Comparison of ENCODE assay signal across 8 cellular contexts in the genomic region with DNA sequence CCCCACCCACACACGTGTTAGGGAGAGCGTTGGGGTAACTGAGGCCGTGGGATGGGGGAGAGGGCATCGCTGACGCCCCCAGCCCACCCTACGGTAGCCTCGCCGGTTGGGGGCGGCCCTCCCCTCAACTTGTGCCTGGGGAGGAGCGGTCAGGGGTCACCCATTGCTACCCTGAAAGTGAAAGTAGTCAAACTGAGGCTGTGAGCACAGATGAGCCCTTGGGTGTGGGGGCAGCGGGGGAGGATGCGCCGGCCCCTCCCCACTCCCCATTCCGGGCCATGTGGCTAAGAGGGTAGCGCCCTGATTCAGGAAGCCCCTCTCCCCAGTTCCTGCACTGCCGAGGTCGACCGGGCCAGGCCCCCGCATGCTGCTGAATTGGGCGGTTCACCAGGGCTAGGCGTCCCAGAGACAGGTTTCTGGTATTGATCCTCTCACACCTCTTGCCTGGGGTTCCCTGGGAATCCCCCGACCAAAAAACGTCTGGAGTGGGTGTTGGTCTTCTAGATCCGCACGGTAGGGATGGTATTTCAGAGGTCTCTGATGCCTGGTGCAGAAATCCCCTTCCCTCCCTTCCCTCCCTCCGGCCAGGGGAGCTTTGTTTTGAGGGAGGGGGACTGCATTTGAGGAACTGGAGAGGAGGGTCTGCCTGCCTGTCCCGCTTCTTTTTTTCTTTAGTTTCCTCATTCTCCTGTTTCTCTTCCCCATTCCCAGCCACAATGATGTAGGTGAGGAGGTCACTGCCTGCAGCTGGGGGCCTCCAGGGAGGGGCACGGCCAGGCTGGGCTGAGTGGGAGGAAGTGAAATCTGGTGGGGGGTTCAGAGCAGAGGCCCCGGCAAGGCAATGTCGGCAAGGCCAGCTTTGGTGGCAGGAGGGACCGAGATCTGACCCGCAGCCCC. TPM values are rescaled to one million over a fixed set of nuclear protein-coding genes. Genes with fewer than 3 reads are reported as not detected.
DNase-seq lines count a peak whose midpoint lies in the region; ATAC-seq and TF ChIP-seq lines count a peak whose summit lies in the region.

No MANE protein-coding gene starts in this region.

- H3K9me2 ChIP-seq in OCI-LY7 (ENCODE audit: insufficient read depth, low read length) = no peaks in the 10 kb centered on the region

- peak overlapping the region; percentile 89 for H3K9ac ChIP-seq in DND-41 (ENCODE audit: low read depth, low read length)

- CTCF ChIA-PET in OCI-LY7 (lab: Charles Lee; ENCODE audit: unreplicated experiment) = no interaction called here
- CTCF ChIA-PET in HEK293T (lab: Yijun Ruan, JAX) = no interaction called here

- peak overlapping the region; percentile 94 for H3K4me2 ChIP-seq in DND-41 (ENCODE audit: insufficient read depth, low read length)
- H3K4me2 ChIP-seq in OCI-LY7 (ENCODE audit: low read length) = peak overlapping the region; percentile 83

- TF ChIP-seq CTCF in DND-41 (IDR thresholded peaks at IDR 0.05; ENCODE audit: borderline replicate concordance, extremely low read depth, low read length, poor library complexity, severe bottlenecking) (peak; percentile 6), OCI-LY7 (conservative IDR thresholded peaks at IDR 0.05; ENCODE audit: low read length) (no peak)

- BruUV-seq in OCI-LY7 (replicated peaks; lab: Mats Ljungman, UMichigan) = TSS peak; percentile 46

- DNase-seq in DND-41 = peak; percentile 67
- DNase-seq in OCI-LY7 (ENCODE audit: low spot score) = peak; percentile 48
- peak; percentile 36 for DNase-seq in activated naive CD8-positive, alpha-beta T cell treated with anti-CD3 and anti-CD28 coated beads, Interleukin-2, amount 50 U/mL, for 16 hours (ENCODE audit: low read depth, low spot score)
- peak; percentile 51 for DNase-seq in stimulated activated CD4-positive, alpha-beta T cell treated with anti-CD3 and anti-CD28 coated beads, Interleukin-12 subunit alpha, Interleukin-12 subunit beta, amount 100 ng/mL, for 4 hours
- DNase-seq in DMS 273 (lab: John Stamatoyannopoulos, UW; ENCODE audit: unreplicated experiment) = no peak
- DNase-seq in HEK293T (ENCODE audit: extremely low spot score) = no peak
- DNase-seq in 8988T = no peak

- POLR2A ChIA-PET in OCI-LY7 (lab: Charles Lee) = no interaction called here
- POLR2A ChIA-PET in HEK293T (lab: Yijun Ruan, JAX) = no interaction called here

- H4K20me1 ChIP-seq in DND-41 (ENCODE audit: insufficient read depth, low read length) (peaks cover 51% of the 10 kb centered on the region), OCI-LY7 (ENCODE audit: insufficient read depth, low read length) (peaks cover 15% of the 10 kb centered on the region)

- no peaks in the 10 kb centered on the region for H3K27me3 ChIP-seq in DND-41 (ENCODE audit: insufficient read depth, low read length, poor library complexity)

- H3K9me3 ChIP-seq in DND-41 (ENCODE audit: insufficient read depth, low read length, severe bottlenecking) (no peaks in the 10 kb centered on the region), OCI-LY7 (ENCODE audit: low read length) (no peaks in the 10 kb centered on the region)

- peak overlapping the region; percentile 95 for H3K27ac ChIP-seq in DND-41 (ENCODE audit: low read length)
- peak overlapping the region; percentile 66 for H3K27ac ChIP-seq in OCI-LY7 (ENCODE audit: low read depth, low read length, poor library complexity, severe bottlenecking)

- intact Hi-C loops in OCI-LY7 (cut with micrococcal nuclease; ENCODE audit: unreplicated experiment) = loop anchor here (5.0 to 10.0 kb wide), 3 partner anchors 191 to 358 kb away; a partner anchor contains a TSS

- H2AFZ ChIP-seq in DND-41 (ENCODE audit: low read depth, low read length) (peak overlapping the region; percentile 77), OCI-LY7 (ENCODE audit: low read length) (no peak overlapping the region)

- H3K4me3 ChIP-seq in DND-41 (ENCODE audit: low read depth in 1 of 2, low read length in 2 of 2) (peak overlapping the region; percentile 80 to 83), OCI-LY7 (ENCODE audit: low read depth, low read length, poor library complexity, severe bottlenecking) (peak overlapping the region; percentile 93), iPS-11a (ENCODE audit: low read depth, low read length) (peak overlapping the region; percentile 85)

- H3K79me2 ChIP-seq in DND-41 (ENCODE audit: insufficient read depth, low read length) (peaks cover 57% of the 10 kb centered on the region), OCI-LY7 (ENCODE audit: insufficient read depth, low read depth, low read length) (peaks cover 57% of the 10 kb centered on the region)

- ATAC-seq in DND-41 (ENCODE audit: insufficient read depth, low read depth) = peak; percentile 34

- H3K36me3 ChIP-seq in DND-41 (ENCODE audit: insufficient read depth, low read length) (no peaks in the 10 kb centered on the region; the same call in 1 of the 2 replicates), OCI-LY7 (ENCODE audit: insufficient read depth, low read length) (no peaks in the 10 kb centered on the region)

- H3K4me1 ChIP-seq in DND-41 (ENCODE audit: insufficient read depth, low read length) (peaks cover 46% of the 10 kb centered on the region), OCI-LY7 (ENCODE audit: insufficient read depth, low read length, poor library complexity, severe bottlenecking) (peaks cover 71% of the 10 kb centered on the region)

TF ChIP-seq in HEK293T, 16 proteins besides CTCF, POLR2A, EP300 and RAD21:
- TF ChIP-seq FOXA1 (IDR thresholded peaks at IDR 0.05) (no peak), FOXM1 (IDR thresholded peaks at IDR 0.05; ENCODE audit: borderline replicate concordance) (no peak)

RNA-seq across cellular contexts. Expression of a gene that starts 1.0 kb away (rescaled TPM):
- 16.3 and 25.8 TPM in 2 replicates for total RNA-seq in OCI-LY7 (2014; rRNA removed; shearing (Covaris generic))
- total RNA-seq in OCI-LY7 (2022) = 45.9 and 51.3 TPM in 2 replicates

RNA-seq across cellular contexts. Expression of a gene that starts 37.8 kb away (rescaled TPM):
- total RNA-seq in OCI-LY7 (2014; rRNA removed; shearing (Covaris generic)) = 0.70 and 0.73 TPM in 2 replicates
- 2.7 TPM in 2 replicates for total RNA-seq in OCI-LY7 (2022)

Comparison
In these comparisons a context has a peak if more than half of its experiments do, and no peak if none do; other contexts are left out.
1. DNase-seq: peak in DND-41 (single experiment), OCI-LY7 (single experiment), activated naive CD8-positive, alpha-beta T cell treated with anti-CD3 and anti-CD28 coated beads, Interleukin-2, amount 50 U/mL, for 16 hours (single experiment) and stimulated activated CD4-positive, alpha-beta T cell treated with anti-CD3 and anti-CD28 coated beads, Interleukin-12 subunit alpha, Interleukin-12 subunit beta, amount 100 ng/mL, for 4 hours (single experiment); none in DMS 273 (single experiment), HEK293T (single experiment) and 8988T (single experiment).
2. Peak in every context shown above with its lines, with median percentiles within 50 percentile points of each other: H3K4me3 ChIP-seq.